In the genomic region with DNA sequence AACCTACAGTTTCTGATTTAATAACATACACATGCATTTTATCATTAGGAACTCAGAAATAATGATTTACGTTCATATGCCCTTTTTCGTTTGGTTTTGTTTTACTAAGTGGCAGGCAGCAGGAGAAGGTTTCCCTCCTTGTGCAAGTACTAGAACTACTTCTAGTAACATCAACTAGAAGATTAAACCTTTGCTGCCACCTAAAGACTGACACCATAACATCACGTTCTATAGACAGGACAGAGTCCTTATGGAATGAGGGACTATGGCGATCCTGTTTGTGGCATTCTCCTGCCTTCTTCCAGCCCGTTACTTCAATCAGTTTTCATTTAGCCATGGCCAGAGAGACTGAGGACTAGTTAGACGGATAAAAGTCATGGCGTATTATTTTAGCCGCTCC, we compare ENCODE assay signal across 9 cellular contexts. TPM values are rescaled to one million over a fixed set of nuclear protein-coding genes. Genes with fewer than 3 reads are reported as not detected.
A peak's percentile ranks its signal among the peaks of the same experiment; 100 is the strongest.
DNase-seq lines count a peak whose midpoint lies in the region; ATAC-seq and TF ChIP-seq lines count a peak whose summit lies in the region.
"Had no signal": no experiment of that assay in that cellular context is flagged by ENCODE, and none has a peak within 500 bp of the region (broad histone marks: within the 10 kb centered on the region; RNA-seq: fewer than 3 reads in every experiment).

No MANE protein-coding gene starts in this region.

- no peak for ATAC-seq in HG03521 (IDR thresholded peaks at IDR 0.05; ENCODE audit: unreplicated experiment)
- no peak for ATAC-seq in GM21619 (IDR thresholded peaks at IDR 0.05; ENCODE audit: unreplicated experiment)

- H3K4me3 ChIP-seq in endocrine pancreas (ENCODE audit: control insufficient read depth, insufficient read depth, low read length) (peak overlapping the region; percentile 74), colonic mucosa (no peak overlapping the region)

- H3K36me3 ChIP-seq in endocrine pancreas (ENCODE audit: control insufficient read depth, insufficient read depth, low read length), result no peaks in the 10 kb centered on the region
- H3K36me3 ChIP-seq in colonic mucosa, result no peaks in the 10 kb centered on the region

- H3K9me3 ChIP-seq in endocrine pancreas (ENCODE audit: control insufficient read depth, low read length) (no peaks in the 10 kb centered on the region), colonic mucosa (no peaks in the 10 kb centered on the region)

- intact Hi-C loops in colonic mucosa (cut with DNase I), result loop anchor here (5.0 kb wide), 1 partner anchor 392 kb away; no protein-coding TSS in a partner anchor

- in situ Hi-C loops in GM13976 (cut with MboI; ENCODE audit: low sequenced_read_pairs, unreplicated experiment), result no loop called here

- H3K27me3 ChIP-seq in endocrine pancreas (ENCODE audit: control insufficient read depth, insufficient read depth, low read length) (no peaks in the 10 kb centered on the region), colonic mucosa (no peaks in the 10 kb centered on the region)

- H3K27ac ChIP-seq in 22Rv1, result no peak overlapping the region
- H3K27ac ChIP-seq in colonic mucosa, result no peak overlapping the region

- peak; percentile 49 for DNase-seq in GM13976 (ENCODE audit: low spot score)
- peak; percentile 8 for DNase-seq in NCI-H524 treated with DMSO at 0.1 percent for 48 hours (lab: John Stamatoyannopoulos, UW)
- no peak for DNase-seq in activated effector memory CD4-positive, alpha-beta T cell treated with Interleukin-2 at 50 U/mL for 16 hours
- no peak for DNase-seq in colonic mucosa
- DNase-seq: naive B cell had no signal

- peak; percentile 51 for TF ChIP-seq CTCF in 22Rv1 (IDR thresholded peaks at IDR 0.05)
- no peak for TF ChIP-seq CTCF in GM13976 (IDR thresholded peaks at IDR 0.05; ENCODE audit: borderline replicate concordance, control extremely low read depth, extremely low read depth, insufficient read depth, missing control alignments)
- no peak for TF ChIP-seq CTCF in colonic mucosa (IDR thresholded peaks at IDR 0.05)

- H3K4me1 ChIP-seq in endocrine pancreas (ENCODE audit: control insufficient read depth, insufficient read depth, low read length), result peaks cover 7% of the 10 kb centered on the region
- H3K4me1 ChIP-seq in colonic mucosa, result no peaks in the 10 kb centered on the region

- no peak overlapping the region for H3K9ac ChIP-seq in endocrine pancreas (ENCODE audit: control insufficient read depth, insufficient read depth, low read length)
- no peak overlapping the region for H3K9ac ChIP-seq in colonic mucosa (ENCODE audit: low read depth in 2 of 2, low read length in 2 of 2)

RNA-seq across cellular contexts. Expression of gene GAD2, which starts 53.2 kb away (rescaled TPM):
- total RNA-seq in colonic mucosa, result not detected

Comparison
In these comparisons a context has a peak if more than half of its experiments do, and no peak if none do; other contexts are left out.
1. DNase-seq: peak in GM13976 (single experiment) and NCI-H524 treated with DMSO at 0.1 percent for 48 hours (single experiment); none in activated effector memory CD4-positive, alpha-beta T cell treated with Interleukin-2 at 50 U/mL for 16 hours (single experiment) and colonic mucosa (single experiment).